Comparison of ENCODE assay signal across 11 cellular contexts in the genomic region with DNA sequence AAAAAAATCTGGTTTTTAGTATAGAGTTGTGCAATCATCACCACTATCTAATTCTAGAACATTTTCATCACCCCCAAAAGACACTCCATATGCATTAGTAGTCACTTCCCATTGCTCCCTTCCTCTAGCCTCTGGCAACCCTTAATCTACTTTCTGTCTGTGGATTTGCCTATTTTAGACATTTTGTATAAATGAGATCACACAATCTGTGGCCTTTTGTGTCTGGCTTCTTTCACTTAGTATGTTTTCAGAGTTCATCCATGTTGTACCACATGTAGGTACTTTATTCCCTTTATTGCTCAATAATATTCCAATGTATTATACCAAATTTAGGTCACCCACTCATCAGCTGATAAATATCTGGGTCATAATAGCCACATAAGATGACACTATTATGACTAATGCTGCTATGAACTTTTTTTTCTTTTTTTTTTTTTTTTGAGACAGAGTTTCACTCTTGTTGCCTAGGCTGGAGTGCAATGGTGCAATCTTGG.
DNase-seq lines count a peak whose midpoint lies in the region; ATAC-seq and TF ChIP-seq lines count a peak whose summit lies in the region.
"Had no signal": no experiment of that assay in that cellular context is flagged by ENCODE, and none has a peak within 500 bp of the region (broad histone marks: within the 10 kb centered on the region; RNA-seq: fewer than 3 reads in every experiment).

No MANE protein-coding gene starts in this region.

- H3K36me3 ChIP-seq in Peyer's patch: peaks cover 0 to 10% (median 0%) of the 10 kb centered on the region in 3 donors

- no peaks in the 10 kb centered on the region for H3K9me3 Mint-ChIP-seq in CD14-positive monocyte
- no peaks in the 10 kb centered on the region for H3K9me3 Mint-ChIP-seq in activated naive CD8-positive, alpha-beta T cell treated with anti-CD3 and anti-CD28 coated beads, Interleukin-2, amount 10 ng/mL, durations not matched to agents 7 days and 5 days
- H3K9me3 Mint-ChIP-seq: CD4-positive, CD25-positive, alpha-beta regulatory T cell had no signal

- H3K4me3 Mint-ChIP-seq in CD14-positive monocyte: peak overlapping the region in 1 of 2 donors; percentile 1
- H3K4me3 Mint-ChIP-seq in activated naive CD8-positive, alpha-beta T cell treated with anti-CD3 and anti-CD28 coated beads, Interleukin-2, amount 10 ng/mL, durations not matched to agents 7 days and 5 days: no peak overlapping the region
- H3K4me3 Mint-ChIP-seq: CD4-positive, CD25-positive, alpha-beta regulatory T cell had no signal

- no peaks in the 10 kb centered on the region for H3K9me3 ChIP-seq in Peyer's patch

- no peak overlapping the region for H3K27ac ChIP-seq in Peyer's patch

- intact Hi-C loops in CD14-positive monocyte (cut with micrococcal nuclease): loop anchor here in 1 of 2 donors (10.0 kb wide), 1 partner anchor 154 kb away; a partner anchor contains a TSS

- no peak for TF ChIP-seq POLR2A in Peyer's patch (IDR thresholded peaks at IDR 0.05)

- H3K36me3 Mint-ChIP-seq in CD14-positive monocyte: peaks cover 58 to 62% of the 10 kb centered on the region in 2 donors
- H3K36me3 Mint-ChIP-seq in activated naive CD8-positive, alpha-beta T cell treated with anti-CD3 and anti-CD28 coated beads, Interleukin-2, amount 10 ng/mL, durations not matched to agents 7 days and 5 days: peaks cover 31% of the 10 kb centered on the region

- peak overlapping the region; percentile 86 to 98 (median 96) for H3K27ac Mint-ChIP-seq in CD14-positive monocyte
- H3K27ac Mint-ChIP-seq in activated naive CD8-positive, alpha-beta T cell treated with anti-CD3 and anti-CD28 coated beads, Interleukin-2, amount 10 ng/mL, durations not matched to agents 7 days and 5 days: peak overlapping the region; percentile 62

- POLR2A ChIA-PET in activated naive CD8-positive, alpha-beta T cell treated with anti-CD3 and anti-CD28 coated beads, Interleukin-2, amount 10 ng/mL, durations not matched to agents 7 days and 5 days (lab: Charles Lee): interaction anchor here (0.7 kb wide), 1 partner anchor 302 kb away, joined by 3 read pairs; a partner anchor contains a TSS

- no peak for ATAC-seq in activated naive CD8-positive, alpha-beta T cell treated with anti-CD3 and anti-CD28 coated beads, Interleukin-2, amount 10 ng/mL, durations not matched to agents 7 days and 5 days (ENCODE audit: low read depth)
- no peak for ATAC-seq in HG02588 (IDR thresholded peaks at IDR 0.05; ENCODE audit: unreplicated experiment)

- no peak overlapping the region for H3K4me3 ChIP-seq in Peyer's patch

- no peak for TF ChIP-seq CTCF in CD14-positive monocyte (IDR thresholded peaks at IDR 0.05)
- TF ChIP-seq CTCF in Peyer's patch (IDR thresholded peaks at IDR 0.05): no peak

- H3K27me3 ChIP-seq in Peyer's patch: no peaks in the 10 kb centered on the region

- H3K27me3 Mint-ChIP-seq in CD14-positive monocyte (ENCODE audit: low read depth in 3 of 3): peaks cover 0 to 3% (median 0%) of the 10 kb centered on the region in 3 donors
- no peaks in the 10 kb centered on the region for H3K27me3 Mint-ChIP-seq in activated naive CD8-positive, alpha-beta T cell treated with anti-CD3 and anti-CD28 coated beads, Interleukin-2, amount 10 ng/mL, durations not matched to agents 7 days and 5 days
- H3K27me3 Mint-ChIP-seq: CD4-positive, CD25-positive, alpha-beta regulatory T cell had no signal

- H3K4me1 ChIP-seq in Peyer's patch: no peaks in the 10 kb centered on the region

- peaks cover 41% of the 10 kb centered on the region for H3K4me1 Mint-ChIP-seq in CD14-positive monocyte
- H3K4me1 Mint-ChIP-seq in activated naive CD8-positive, alpha-beta T cell treated with anti-CD3 and anti-CD28 coated beads, Interleukin-2, amount 10 ng/mL, durations not matched to agents 7 days and 5 days: peaks cover 8% of the 10 kb centered on the region

- DNase-seq in CD14-positive monocyte (ENCODE audit: low spot score): no peak
- DNase-seq in LHCN-M2 (ENCODE audit: low read depth): peak; percentile 67
- no peak for DNase-seq in activated naive CD8-positive, alpha-beta T cell treated with anti-CD3 and anti-CD28 coated beads, Interleukin-2, amount 10 ng/mL, durations not matched to agents 7 days and 5 days
- DNase-seq in iris pigment epithelial cell (ENCODE audit: low read depth): peak; percentile 76
- DNase-seq in Peyer's patch: no peak
- no peak for DNase-seq in inferior parietal cortex (ENCODE audit: extremely low spot score)
- no peak for DNase-seq in stimulated activated CD4-positive, alpha-beta T cell treated with anti-CD3 and anti-CD28 coated beads, Interleukin-2, amount 100 ng/mL, for 48 hours
- DNase-seq: CD4-positive, CD25-positive, alpha-beta regulatory T cell; NCI-H1092; NCI-H524 had no signal

Comparison
In these comparisons a context has a peak if more than half of its experiments do, and no peak if none do; other contexts are left out.
1. DNase-seq: peak in LHCN-M2 (single experiment) and iris pigment epithelial cell (single experiment); none in CD14-positive monocyte (single experiment), activated naive CD8-positive, alpha-beta T cell treated with anti-CD3 and anti-CD28 coated beads, Interleukin-2, amount 10 ng/mL, durations not matched to agents 7 days and 5 days (single experiment), Peyer's patch (0 of 3), inferior parietal cortex (single experiment) and stimulated activated CD4-positive, alpha-beta T cell treated with anti-CD3 and anti-CD28 coated beads, Interleukin-2, amount 100 ng/mL, for 48 hours (0 of 2).